In genomic region chr3:76789262-76789661, GRCh38 we compare ENCODE assay signal across 27 cellular contexts.
DNase-seq lines count a peak whose midpoint lies in the region; ATAC-seq, FAIRE-seq and TF ChIP-seq lines count a peak whose summit lies in the region.
"Had no signal": no experiment of that assay in that cellular context is flagged by ENCODE, and none has a peak within 500 bp of the region (broad histone marks: within the 10 kb centered on the region; RNA-seq: fewer than 3 reads in every experiment).

No MANE protein-coding gene starts in this region.

- no peak overlapping the region for H4K8ac ChIP-seq in H1 (ENCODE audit: extremely low read depth, insufficient read depth, low read length)

- H3K4me2 ChIP-seq in H1 (ENCODE audit: insufficient read depth in 1 of 2, low read depth in 2 of 2, low read length in 2 of 2): no peak overlapping the region

- DNase-seq in NCI-H146 (lab: John Stamatoyannopoulos, UW) (peak; percentile 12), NCI-H146 treated with DMSO at 0.1 percent for 48 hours (lab: John Stamatoyannopoulos, UW; ENCODE audit: unreplicated experiment) (no peak), H1 (ENCODE audit: low read depth in 1 of 2, low spot score in 2 of 2) (no peak), islet precursor cell (peak; percentile 87), retina (peak; percentile 22)
- DNase-seq in CD8-positive, alpha-beta memory T cell: no peak
- DNase-seq in stimulated activated CD4-positive, alpha-beta T cell treated with anti-CD3 and anti-CD28 coated beads, Interleukin-4, amount 100 ng/mL, for 4 hours: no peak
- no peak for DNase-seq in activated naive CD4-positive, alpha-beta T cell treated with anti-CD3 and anti-CD28 coated beads, Interleukin-2, amount 50 U/mL, for 72 hours (ENCODE audit: low spot score in 2 of 2)
- DNase-seq: CD8-positive, alpha-beta T cell; DMS79 treated with DMSO at 0.1 percent for 48 hours; GF-D8; HFFc6; Karpas-422; NCI-H1092; NCI-H1417 treated with DMSO at 0.1 percent for 48 hours; NCI-H187 treated with DMSO at 0.1 percent for 48 hours; NCI-H2107; NCI-H526 treated with DMSO at 0.1 percent for 48 hours; SHP77 had no signal

- no peak overlapping the region for H3K4me3 Mint-ChIP-seq in CD8-positive, alpha-beta memory T cell
- H3K4me3 Mint-ChIP-seq: B cell; CD8-positive, alpha-beta T cell; HFFc6 had no signal

- no peaks in the 10 kb centered on the region for H3K27me3 ChIP-seq in H1 (replicated peaks in 1 of 4; ENCODE audit: control insufficient read depth in 3 of 4, extremely low read depth in 1 of 4, insufficient read depth in 3 of 4, low read length in 3 of 4)
- no peaks in the 10 kb centered on the region for H3K27me3 ChIP-seq in CD8-positive, alpha-beta memory T cell (ENCODE audit: insufficient read depth, low read length, poor library complexity, severe bottlenecking)

- H3K79me1 ChIP-seq in H1 (ENCODE audit: low read depth, low read length): no peaks in the 10 kb centered on the region

- no peak overlapping the region for H3K23ac ChIP-seq in H1 (ENCODE audit: insufficient read length)

- H2BK12ac ChIP-seq in H1 (ENCODE audit: low read depth, low read length): no peak overlapping the region

- no peak for ATAC-seq in activated naive CD4-positive, alpha-beta T cell treated with anti-CD3 and anti-CD28 coated beads, Interleukin-2, amount 50 U/mL, for 72 hours
- ATAC-seq: CD8-positive, alpha-beta T cell; Panc1 had no signal

- no peak overlapping the region for H4K91ac ChIP-seq in H1 (replicated peaks; ENCODE audit: insufficient read length, low read length)

- H3K4me1 ChIP-seq in H1 (replicated peaks in 1 of 4; ENCODE audit: control insufficient read depth in 3 of 4, insufficient read depth in 4 of 4, low read length in 3 of 4): peaks cover 0 to 5% (median 3%) of the 10 kb centered on the region in 4 experiments; a peak in 3 of 7 replicates
- no peaks in the 10 kb centered on the region for H3K4me1 ChIP-seq in CD8-positive, alpha-beta memory T cell (ENCODE audit: insufficient read depth, low read length)
- H3K4me1 ChIP-seq: HAP-1 had no signal

- no peak overlapping the region for H4K5ac ChIP-seq in H1 (ENCODE audit: insufficient read length, low read depth, low read length)

- TF ChIP-seq EP300 in H1 (IDR thresholded peaks at IDR 0.05; ENCODE audit: borderline replicate concordance in 1 of 2, low read depth in 2 of 2, low read length in 2 of 2): no peak

- H3K27ac Mint-ChIP-seq in CD8-positive, alpha-beta memory T cell: no peak overlapping the region
- no peak overlapping the region for H3K27ac Mint-ChIP-seq in activated naive CD4-positive, alpha-beta T cell treated with anti-CD3 and anti-CD28 coated beads, Interleukin-2, amount 50 U/mL, for 72 hours
- H3K27ac Mint-ChIP-seq: B cell; CD8-positive, alpha-beta T cell; HFFc6 had no signal

- no peak for TF ChIP-seq CTCF in H1 (IDR thresholded peaks at IDR 0.05; ENCODE audit: control extremely low read depth in 1 of 3, insufficient read depth in 1 of 3, low read depth in 1 of 3, low read length in 3 of 3)

- H3K4ac ChIP-seq in H1 (replicated peaks; ENCODE audit: insufficient read length, low read depth, low read length): no peak overlapping the region

- WGBS in H1 (ENCODE audit: extremely low coverage in 1 of 2, insufficient coverage in 1 of 2, insufficient read length in 1 of 2, insufficient replicate concordance in 2 of 2, low coverage in 1 of 2, low lambda C conversion rate in 2 of 2, missing lambda C conversion rate in 1 of 2), 2 experiments: 90% methylated on average over 4 of the region's 4 CpGs; no CpG with 5 or more reads in 1 of the 2 experiments

- POLR2A ChIA-PET in H1 (lab: Charles Lee; ENCODE audit: partially characterized antibody): no interaction called here
- POLR2A ChIA-PET in CD8-positive, alpha-beta memory T cell (lab: Charles Lee): no interaction called here

- peak overlapping the region; percentile 86; the same call in 1 of the 2 replicates for H2AFZ ChIP-seq in H1 (ENCODE audit: low read length)

- H3K27ac ChIP-seq in H1 (ENCODE audit: low read depth, low read length): no peak overlapping the region
- no peak overlapping the region for H3K27ac ChIP-seq in CD8-positive, alpha-beta memory T cell (ENCODE audit: low read depth, low read length)
- H3K27ac ChIP-seq: 22Rv1, C4-2B, HL-60, RWPE1 had no signal

- H2BK120ac ChIP-seq in H1 (replicated peaks; ENCODE audit: low read depth, low read length): no peak overlapping the region

- no peak overlapping the region for H2BK15ac ChIP-seq in H1 (ENCODE audit: low read length)

- H3K14ac ChIP-seq in H1 (ENCODE audit: insufficient read length): no peak overlapping the region

- H3K79me2 ChIP-seq in H1 (ENCODE audit: control insufficient read depth in 1 of 2, insufficient read depth in 2 of 2, low read length in 2 of 2): no peaks in the 10 kb centered on the region

- no peak for FAIRE-seq in H1 (lab: Jason Lieb, UNC)
- FAIRE-seq: GM12891 had no signal

- H3K27me3 Mint-ChIP-seq in CD8-positive, alpha-beta memory T cell: no peaks in the 10 kb centered on the region
- H3K27me3 Mint-ChIP-seq: B cell had no signal

- TF ChIP-seq RAD21 in H1 (IDR thresholded peaks at IDR 0.05 in 1 of 2, conservative IDR thresholded peaks at IDR 0.05 in 1 of 2; ENCODE audit: low read depth in 2 of 2, low read length in 2 of 2): no peak

- H4K20me1 ChIP-seq in H1 (replicated peaks in 1 of 2; ENCODE audit: control insufficient read depth in 1 of 2, insufficient read depth in 2 of 2, low read length in 2 of 2): no peaks in the 10 kb centered on the region

- no peak overlapping the region for H3K4me3 ChIP-seq in H1 (ENCODE audit: extremely low read depth in 1 of 4, insufficient read depth in 2 of 4, low read depth in 3 of 4, low read length in 4 of 4)
- no peak overlapping the region for H3K4me3 ChIP-seq in CD8-positive, alpha-beta memory T cell (ENCODE audit: low read length)
- H3K4me3 ChIP-seq: HAP-1 had no signal

- no peaks in the 10 kb centered on the region for H3K23me2 ChIP-seq in H1 (ENCODE audit: low read depth, low read length)

- CTCF ChIA-PET in H1 (lab: Charles Lee; ENCODE audit: partially characterized antibody): interaction anchor here (2.2 kb wide), 1 partner anchor 8 kb away, joined by 6 read pairs; no protein-coding TSS in a partner anchor
- CTCF ChIA-PET in CD8-positive, alpha-beta memory T cell (lab: Charles Lee): no interaction called here

- no peak for TF ChIP-seq POLR2A in H1 (IDR thresholded peaks at IDR 0.05; ENCODE audit: control extremely low read depth in 1 of 2, low read depth in 2 of 2, low read length in 2 of 2)

- H3K9ac ChIP-seq in H1 (replicated peaks in 1 of 4; ENCODE audit: extremely low read depth in 1 of 4, low read depth in 3 of 4, low read length in 3 of 4): peak overlapping the region in 1 of 4 experiments; percentile 34; a peak in 1 of 7 replicates

- H3K4me1 Mint-ChIP-seq in CD8-positive, alpha-beta memory T cell: no peaks in the 10 kb centered on the region
- H3K4me1 Mint-ChIP-seq: B cell had no signal

- H3K18ac ChIP-seq in H1 (ENCODE audit: extremely low read depth, low read length): no peak overlapping the region

- no peaks in the 10 kb centered on the region for H3K36me3 ChIP-seq in H1 (ENCODE audit: control insufficient read depth in 2 of 4, insufficient read depth in 4 of 4, low read length in 3 of 4)
- no peaks in the 10 kb centered on the region for H3K36me3 ChIP-seq in CD8-positive, alpha-beta memory T cell (ENCODE audit: insufficient read depth, low read length)
- H3K36me3 ChIP-seq: HAP-1 had no signal

- peaks cover 7 to 21% (median 12%) of the 10 kb centered on the region in 5 donors for H3K9me3 Mint-ChIP-seq in CD8-positive, alpha-beta memory T cell
- H3K9me3 Mint-ChIP-seq in activated naive CD4-positive, alpha-beta T cell treated with anti-CD3 and anti-CD28 coated beads, Interleukin-2, amount 50 U/mL, for 72 hours: peaks cover 13 to 19% of the 10 kb centered on the region in 2 donors

- H2BK20ac ChIP-seq in H1 (ENCODE audit: low read length): no peak overlapping the region

- no peaks in the 10 kb centered on the region for H3K9me3 ChIP-seq in H1 (ENCODE audit: insufficient read depth in 2 of 2, low read depth in 1 of 2, low read length in 1 of 2)
- no peaks in the 10 kb centered on the region for H3K9me3 ChIP-seq in CD8-positive, alpha-beta memory T cell (ENCODE audit: low read length)
- H3K9me3 ChIP-seq: HAP-1 had no signal

- H3K36me3 Mint-ChIP-seq in CD8-positive, alpha-beta memory T cell: peaks cover 0 to 1% (median 0%) of the 10 kb centered on the region in 3 donors
- peaks cover 0 to 4% of the 10 kb centered on the region in 2 donors for H3K36me3 Mint-ChIP-seq in activated naive CD4-positive, alpha-beta T cell treated with anti-CD3 and anti-CD28 coated beads, Interleukin-2, amount 50 U/mL, for 72 hours
- H3K36me3 Mint-ChIP-seq: CD8-positive, alpha-beta T cell had no signal

- H2AK5ac ChIP-seq in H1 (ENCODE audit: low read depth, low read length): no peak overlapping the region

- no peak overlapping the region for H2BK5ac ChIP-seq in H1 (ENCODE audit: low read depth, low read length)

- H3K56ac ChIP-seq in H1 (replicated peaks; ENCODE audit: insufficient read length, low read depth, low read length): no peak overlapping the region

TF ChIP-seq in H1, 55 proteins besides CTCF, POLR2A, EP300 and RAD21:
- no peak for TF ChIP-seq CHD2 (IDR thresholded peaks at IDR 0.05; ENCODE audit: low read length)
- TF ChIP-seq, protein P1, sequence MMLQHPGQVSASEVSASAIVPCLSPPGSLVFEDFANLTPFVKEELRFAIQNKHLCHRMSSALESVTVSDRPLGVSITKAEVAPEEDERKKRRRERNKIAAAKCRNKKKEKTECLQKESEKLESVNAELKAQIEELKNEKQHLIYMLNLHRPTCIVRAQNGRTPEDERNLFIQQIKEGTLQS (IDR thresholded peaks at IDR 0.05; ENCODE audit: insufficient read depth, low read depth, low read length): no peak
- no peak for TF ChIP-seq JUND (IDR thresholded peaks at IDR 0.05; ENCODE audit: low read length)
- TF ChIP-seq SRF (IDR thresholded peaks at IDR 0.05; ENCODE audit: low read depth, low read length): no peak
- no peak for TF ChIP-seq SIRT6 (IDR thresholded peaks at IDR 0.05; ENCODE audit: low read length)
- TF ChIP-seq CEBPB (IDR thresholded peaks at IDR 0.05; ENCODE audit: low read depth, low read length): no peak
TF ChIP-seq in H1: peak in this region for 0.

Comparison
In these comparisons a context has a peak if more than half of its experiments do, and no peak if none do; other contexts are left out.
1. DNase-seq: peak in NCI-H146 (single experiment), islet precursor cell (single experiment) and retina (single experiment); none in NCI-H146 treated with DMSO at 0.1 percent for 48 hours (single experiment), H1 (0 of 2), CD8-positive, alpha-beta memory T cell (0 of 5), stimulated activated CD4-positive, alpha-beta T cell treated with anti-CD3 and anti-CD28 coated beads, Interleukin-4, amount 100 ng/mL, for 4 hours (0 of 2) and activated naive CD4-positive, alpha-beta T cell treated with anti-CD3 and anti-CD28 coated beads, Interleukin-2, amount 50 U/mL, for 72 hours (0 of 2).